Comparison of ENCODE assay signal across 1 cellular context in genomic region chr1:67323087-67323486, GRCh38.
TF ChIP-seq lines count a peak whose summit lies in the region.

No MANE protein-coding gene starts in this region.

TF ChIP-seq in H1, 55 proteins besides CTCF, POLR2A, EP300 and RAD21:
- TF ChIP-seq HDAC2 (IDR thresholded peaks at IDR 0.05; ENCODE audit: borderline replicate concordance in 1 of 2, low read depth in 2 of 2, low read length in 2 of 2) = no peak
